17 cellular contexts compared by ENCODE assay signal in genomic region chr3:103134023-103134724, GRCh38.
DNase-seq lines count a peak whose midpoint lies in the region; ATAC-seq lines count a peak whose summit lies in the region.
"Had no signal": no experiment of that assay in that cellular context is flagged by ENCODE, and none has a peak within 500 bp of the region (broad histone marks: within the 10 kb centered on the region; RNA-seq: fewer than 3 reads in every experiment).

No MANE protein-coding gene starts in this region.

- H3K27ac Mint-ChIP-seq in naive thymus-derived CD4-positive, alpha-beta T cell: no peak overlapping the region
- H3K27ac Mint-ChIP-seq: mesothelial cell of epicardium had no signal

- no peak overlapping the region for H2AFZ ChIP-seq in mesenchymal stem cell (ENCODE audit: low read depth, low read length)

- H3K14ac ChIP-seq in mesenchymal stem cell (ENCODE audit: low read length in 2 of 2): no peak overlapping the region

- H3K4me3 ChIP-seq in mesenchymal stem cell (ENCODE audit: insufficient read depth in 1 of 2, low read depth in 1 of 2, low read length in 2 of 2): no peak overlapping the region
- H3K4me3 ChIP-seq in naive thymus-derived CD4-positive, alpha-beta T cell (ENCODE audit: low read length): no peak overlapping the region
- H3K4me3 ChIP-seq: HAP-1, skin epidermis had no signal

- POLR2A ChIA-PET in naive thymus-derived CD4-positive, alpha-beta T cell (lab: Charles Lee): no interaction called here

- H2BK120ac ChIP-seq in mesenchymal stem cell (ENCODE audit: low read depth, low read length): no peak overlapping the region

- H4K8ac ChIP-seq in mesenchymal stem cell (ENCODE audit: low read length): no peak overlapping the region

- no CpG with 5 or more reads among the region's 1 CpG for WGBS in mesenchymal stem cell

- intact Hi-C loops in naive thymus-derived CD4-positive, alpha-beta T cell (cut with micrococcal nuclease): no loop called here

- no peak overlapping the region for H3K18ac ChIP-seq in mesenchymal stem cell (ENCODE audit: low read depth in 1 of 2, low read length in 2 of 2)

- no peak overlapping the region for H3K4me2 ChIP-seq in mesenchymal stem cell (ENCODE audit: low read length, poor library complexity, severe bottlenecking)

- H3K79me1 ChIP-seq in mesenchymal stem cell (replicated peaks; ENCODE audit: low read length, poor library complexity, severe bottlenecking): no peaks in the 10 kb centered on the region

- H3K9me3 Mint-ChIP-seq in naive thymus-derived CD4-positive, alpha-beta T cell: peaks cover 0 to 7% (median 0%) of the 10 kb centered on the region in 11 donors
- H3K9me3 Mint-ChIP-seq: mesothelial cell of epicardium had no signal

- H2BK15ac ChIP-seq in mesenchymal stem cell (ENCODE audit: low read depth, poor library complexity, severe bottlenecking): no peak overlapping the region

- ATAC-seq in GM18909 (IDR thresholded peaks at IDR 0.05; ENCODE audit: poor library complexity, unreplicated experiment) (peak; percentile 91), GM21576 (IDR thresholded peaks at IDR 0.05; ENCODE audit: unreplicated experiment) (peak; percentile 53), HG03025 (IDR thresholded peaks at IDR 0.05; ENCODE audit: low FRiP score, unreplicated experiment) (peak; percentile 79), HG03565 (IDR thresholded peaks at IDR 0.05; ENCODE audit: unreplicated experiment) (peak; percentile 95)
- ATAC-seq in naive thymus-derived CD4-positive, alpha-beta T cell: no peak

- DNase-seq in GDM1 (lab: John Stamatoyannopoulos, UW) (no peak), DMS153 (lab: John Stamatoyannopoulos, UW) (no peak), mesenchymal stem cell (no peak)
- DNase-seq in naive thymus-derived CD4-positive, alpha-beta T cell: no peak
- DNase-seq: activated CD4-positive, CD25-positive, alpha-beta regulatory T cell; activated naive CD4-positive, alpha-beta T cell treated with Interleukin-2 at 50 U/mL for 16 hours; BE2C; DMS79; effector CD8-positive, alpha-beta T cell; NCI-H2227 treated with DMSO at 0.1 percent for 48 hours had no signal

- no peak overlapping the region for H2BK12ac ChIP-seq in mesenchymal stem cell (ENCODE audit: low read length in 2 of 2)

- H3K9me3 ChIP-seq in mesenchymal stem cell (ENCODE audit: control insufficient read depth, low read length): no peaks in the 10 kb centered on the region
- no peaks in the 10 kb centered on the region for H3K9me3 ChIP-seq in naive thymus-derived CD4-positive, alpha-beta T cell (ENCODE audit: control insufficient read depth in 2 of 3, low read length in 3 of 3)
- H3K9me3 ChIP-seq: BE2C, HAP-1 had no signal

- H2AK5ac ChIP-seq in mesenchymal stem cell (ENCODE audit: low read length, severe bottlenecking): no peak overlapping the region

- no peaks in the 10 kb centered on the region for H3K36me3 ChIP-seq in mesenchymal stem cell (ENCODE audit: control insufficient read depth in 1 of 2, insufficient read depth in 2 of 2, low read depth in 1 of 2, low read length in 2 of 2)
- H3K36me3 ChIP-seq in naive thymus-derived CD4-positive, alpha-beta T cell (ENCODE audit: control insufficient read depth in 2 of 3, insufficient read depth in 3 of 3, low read length in 3 of 3): no peaks in the 10 kb centered on the region
- H3K36me3 ChIP-seq: BE2C, HAP-1 had no signal

- no peak overlapping the region for H3K27ac ChIP-seq in mesenchymal stem cell (ENCODE audit: low read length, poor library complexity, severe bottlenecking)
- H3K27ac ChIP-seq in naive thymus-derived CD4-positive, alpha-beta T cell (ENCODE audit: low read depth, low read length): no peak overlapping the region
- H3K27ac ChIP-seq: skin epidermis had no signal

- H3K23ac ChIP-seq in mesenchymal stem cell (ENCODE audit: low read length in 2 of 2): no peak overlapping the region

- no peaks in the 10 kb centered on the region for H3K4me1 Mint-ChIP-seq in naive thymus-derived CD4-positive, alpha-beta T cell
- H3K4me1 Mint-ChIP-seq: mesothelial cell of epicardium had no signal

- no peaks in the 10 kb centered on the region for H3K4me1 ChIP-seq in mesenchymal stem cell (ENCODE audit: control insufficient read depth, insufficient read depth, low read depth, low read length)
- H3K4me1 ChIP-seq in naive thymus-derived CD4-positive, alpha-beta T cell (ENCODE audit: control insufficient read depth in 2 of 2, insufficient read depth in 2 of 2, low read length in 2 of 2): no peaks in the 10 kb centered on the region
- H3K4me1 ChIP-seq: HAP-1 had no signal

- no peak overlapping the region for H2BK5ac ChIP-seq in mesenchymal stem cell (ENCODE audit: low read depth, low read length, poor library complexity, severe bottlenecking)

- peaks cover 0 to 3% (median 0%) of the 10 kb centered on the region in 5 donors for H3K36me3 Mint-ChIP-seq in naive thymus-derived CD4-positive, alpha-beta T cell
- H3K36me3 Mint-ChIP-seq: mesothelial cell of epicardium had no signal

- CTCF ChIA-PET in naive thymus-derived CD4-positive, alpha-beta T cell (lab: Charles Lee): no interaction called here

- H3K27me3 ChIP-seq in mesenchymal stem cell (ENCODE audit: control insufficient read depth in 1 of 2, insufficient read depth in 1 of 2, low read length in 2 of 2): no peaks in the 10 kb centered on the region
- no peaks in the 10 kb centered on the region for H3K27me3 ChIP-seq in naive thymus-derived CD4-positive, alpha-beta T cell (ENCODE audit: control insufficient read depth in 2 of 2, insufficient read depth in 2 of 2, low read length in 2 of 2)
- H3K27me3 ChIP-seq: BE2C had no signal

- H4K91ac ChIP-seq in mesenchymal stem cell (ENCODE audit: low read length): no peak overlapping the region

- H3K9ac ChIP-seq in mesenchymal stem cell (ENCODE audit: low read length): no peak overlapping the region

- H3K4ac ChIP-seq in mesenchymal stem cell (ENCODE audit: low read depth in 1 of 2, low read length in 2 of 2): no peak overlapping the region

- H3K27me3 Mint-ChIP-seq in naive thymus-derived CD4-positive, alpha-beta T cell: no peaks in the 10 kb centered on the region

- H3K4me3 Mint-ChIP-seq in naive thymus-derived CD4-positive, alpha-beta T cell: no peak overlapping the region
- H3K4me3 Mint-ChIP-seq: mesothelial cell of epicardium had no signal
